9 cellular contexts compared by ENCODE assay signal in genomic region chr19:7830823-7831222, GRCh38. TPM values are rescaled to one million over a fixed set of nuclear protein-coding genes. Genes with fewer than 3 reads are reported as not detected.
DNase-seq lines count a peak whose midpoint lies in the region; ATAC-seq and TF ChIP-seq lines count a peak whose summit lies in the region.
"Had no signal": no experiment of that assay in that cellular context is flagged by ENCODE, and none has a peak within 500 bp of the region (broad histone marks: within the 10 kb centered on the region; RNA-seq: fewer than 3 reads in every experiment).

No MANE protein-coding gene starts in this region.

- H4K20me1 ChIP-seq in mammary epithelial cell (ENCODE audit: insufficient read depth, low read length), result no peaks in the 10 kb centered on the region

- H3K4me2 ChIP-seq in mammary epithelial cell (ENCODE audit: insufficient read depth, low read depth, low read length), result peak overlapping the region; percentile 71

- POLR2A ChIA-PET in AG04449 (lab: Yijun Ruan, JAX), result interaction anchor here (0.7 kb wide), 1 partner anchor 1631 kb away, joined by 3 read pairs; no protein-coding TSS in a partner anchor
- POLR2A ChIA-PET in naive thymus-derived CD4-positive, alpha-beta T cell (lab: Charles Lee), result interaction anchor here (0.6 kb wide), 2 partner anchors 69 to 115 kb away, joined by 3 to 5 read pairs; no protein-coding TSS in a partner anchor

- no peak for ATAC-seq in naive thymus-derived CD4-positive, alpha-beta T cell

- peaks cover 0 to 11% (median 0%) of the 10 kb centered on the region in 5 donors for H3K27me3 Mint-ChIP-seq in naive thymus-derived CD4-positive, alpha-beta T cell

- DNase-seq in AG04449 (ENCODE audit: low read depth, low spot score), result no peak
- no peak for DNase-seq in mammary epithelial cell
- no peak for DNase-seq in naive thymus-derived CD4-positive, alpha-beta T cell
- no peak for DNase-seq in AG08396 (ENCODE audit: low spot score)
- no peak for DNase-seq in activated effector memory CD4-positive, alpha-beta T cell treated with Interleukin-2 at 50 U/mL for 16 hours
- no peak for DNase-seq in SKM-1 (lab: John Stamatoyannopoulos, UW; ENCODE audit: unreplicated experiment)
- DNase-seq in superior temporal gyrus (ENCODE audit: extremely low spot score), result no peak

- H3K4me3 Mint-ChIP-seq in naive thymus-derived CD4-positive, alpha-beta T cell, result peak overlapping the region; percentile 68 to 88 (median 82)

- 50% methylated on average over 7 of the region's 7 CpGs for WGBS in HUES64
- WGBS in mammary epithelial cell (ENCODE audit: low coverage, missing lambda C conversion rate), result 60% methylated on average over 4 of the region's 7 CpGs

- intact Hi-C loops in mammary epithelial cell (cut with micrococcal nuclease), result loop anchor here (1.0 kb wide), 3 partner anchors 31 to 477 kb away; no protein-coding TSS in a partner anchor
- intact Hi-C loops in naive thymus-derived CD4-positive, alpha-beta T cell (cut with micrococcal nuclease), result no loop called here

- H3K4me1 Mint-ChIP-seq in naive thymus-derived CD4-positive, alpha-beta T cell, result peaks cover 5 to 26% (median 23%) of the 10 kb centered on the region in 7 donors

- no peak overlapping the region for H2AFZ ChIP-seq in mammary epithelial cell (ENCODE audit: low read depth, low read length)

- no peak overlapping the region for H3K27ac ChIP-seq in HUES64 (ENCODE audit: low read depth, low read length)
- H3K27ac ChIP-seq in mammary epithelial cell (ENCODE audit: insufficient read depth, low read depth, low read length), result no peak overlapping the region
- H3K27ac ChIP-seq in naive thymus-derived CD4-positive, alpha-beta T cell (ENCODE audit: low read depth, low read length), result no peak overlapping the region

- H3K9me3 ChIP-seq in HUES64 (ENCODE audit: insufficient read depth, low read depth, low read length) (no peaks in the 10 kb centered on the region), mammary epithelial cell (replicated peaks; ENCODE audit: insufficient read depth, low read length) (no peaks in the 10 kb centered on the region)
- H3K9me3 ChIP-seq in naive thymus-derived CD4-positive, alpha-beta T cell (ENCODE audit: control insufficient read depth in 2 of 3, low read length in 3 of 3), result no peaks in the 10 kb centered on the region

- H3K9me3 Mint-ChIP-seq in naive thymus-derived CD4-positive, alpha-beta T cell, result no peaks in the 10 kb centered on the region

- CTCF ChIA-PET in AG04449 (lab: Yijun Ruan, JAX), result interaction anchor here (0.9 to 5.7 kb wide), 6 partner anchors 22 to 171 kb away, joined by 3 to 45 read pairs (median 6); partner anchors contain the start of gene TRAPPC5
- CTCF ChIA-PET in mammary epithelial cell (lab: Charles Lee; ENCODE audit: low non-redundant PET), result no interaction called here
- CTCF ChIA-PET in naive thymus-derived CD4-positive, alpha-beta T cell (lab: Charles Lee), result interaction anchor here (0.7 to 1.3 kb wide), 3 partner anchors 23 to 617 kb away, joined by 3 to 6 read pairs (median 6); no protein-coding TSS in a partner anchor

- H3K4me1 ChIP-seq in HUES64 (ENCODE audit: insufficient read depth, low read length) (no peaks in the 10 kb centered on the region), mammary epithelial cell (ENCODE audit: insufficient read depth, low read length) (peaks cover 27% of the 10 kb centered on the region)
- H3K4me1 ChIP-seq in naive thymus-derived CD4-positive, alpha-beta T cell (ENCODE audit: control insufficient read depth in 2 of 2, insufficient read depth in 2 of 2, low read length in 2 of 2), result peaks cover 5 to 9% of the 10 kb centered on the region in 2 donors

- H3K4me3 ChIP-seq in AG04449 (ENCODE audit: low read depth, low read length) (peak overlapping the region; percentile 70), HUES64 (ENCODE audit: low read length) (peak overlapping the region; percentile 21; the same call in 1 of the 2 replicates), mammary epithelial cell (replicated peaks in 1 of 3; ENCODE audit: insufficient read depth in 1 of 3, low read depth in 2 of 3, low read length in 3 of 3) (peak overlapping the region; percentile 57 to 75 (median 60))
- no peak overlapping the region for H3K4me3 ChIP-seq in naive thymus-derived CD4-positive, alpha-beta T cell (ENCODE audit: low read length)

- BruUV-seq in mammary epithelial cell (replicated peaks; lab: Mats Ljungman, UMichigan), result no TSS peak

- dilution Hi-C loops in mammary epithelial cell (cut with HindIII; ENCODE audit: low sequenced_read_pairs), result no loop called here

- H3K27ac Mint-ChIP-seq in naive thymus-derived CD4-positive, alpha-beta T cell, result peak overlapping the region in 2 of 9 donors; percentile 36 to 41

- H3K36me3 ChIP-seq in HUES64 (ENCODE audit: insufficient read depth, low read length) (no peaks in the 10 kb centered on the region), mammary epithelial cell (ENCODE audit: insufficient read depth, low read length) (no peaks in the 10 kb centered on the region)
- H3K36me3 ChIP-seq in naive thymus-derived CD4-positive, alpha-beta T cell (ENCODE audit: control insufficient read depth in 2 of 3, insufficient read depth in 3 of 3, low read length in 3 of 3), result no peaks in the 10 kb centered on the region

- TF ChIP-seq CTCF in AG04449 (IDR thresholded peaks at IDR 0.05; ENCODE audit: insufficient read depth, low read length, missing control alignments) (no peak), mammary epithelial cell (conservative IDR thresholded peaks at IDR 0.05 in 1 of 2, IDR thresholded peaks at IDR 0.05 in 1 of 2; ENCODE audit: extremely low read depth in 1 of 2, insufficient read depth in 1 of 2, low read depth in 1 of 2, low read length in 2 of 2) (no peak)

- H3K9ac ChIP-seq in HUES64 (ENCODE audit: low read depth, low read length), result no peak overlapping the region
- no peak overlapping the region for H3K9ac ChIP-seq in mammary epithelial cell (ENCODE audit: insufficient read depth, low read length)

- no peaks in the 10 kb centered on the region for H3K36me3 Mint-ChIP-seq in naive thymus-derived CD4-positive, alpha-beta T cell

- H3K27me3 ChIP-seq in HUES64 (ENCODE audit: insufficient read depth, low read length) (peaks cover 21% of the 10 kb centered on the region), mammary epithelial cell (ENCODE audit: insufficient read depth, low read length) (no peaks in the 10 kb centered on the region)
- H3K27me3 ChIP-seq in naive thymus-derived CD4-positive, alpha-beta T cell (ENCODE audit: control insufficient read depth in 2 of 2, insufficient read depth in 2 of 2, low read length in 2 of 2), result no peaks in the 10 kb centered on the region

- H3K79me2 ChIP-seq in mammary epithelial cell (ENCODE audit: insufficient read depth, low read length), result no peaks in the 10 kb centered on the region

- in situ Hi-C loops in mammary epithelial cell (cut with MboI; ENCODE audit: low sequenced_read_pairs in 2 of 2), result no loop called here

RNA-seq across cellular contexts. Expression of gene EVI5L, which starts 0.8 kb away (rescaled TPM):
- 5.0 TPM for polyA plus RNA-seq in HUES64 (2013, experiment 1 of 2)
- polyA plus RNA-seq in HUES64 (2013, experiment 2 of 2), result 6.6 TPM
- total RNA-seq in mammary epithelial cell, result 10 to 100 TPM; 15.2 to 17.5 TPM
- polyA plus RNA-seq in mammary epithelial cell, result 6.8 TPM
- polyA minus RNA-seq in mammary epithelial cell, result 26.1 TPM
- total RNA-seq in naive thymus-derived CD4-positive, alpha-beta T cell, result 10 to 100 TPM in 3 of 5 experiments, 1 to 10 TPM in 2; 7.4 to 12.2 (median 11.4) TPM
- polyA plus RNA-seq in naive thymus-derived CD4-positive, alpha-beta T cell, result 1 to 10 TPM; 2.5 to 3.8 TPM

RNA-seq across cellular contexts. Expression of gene PRR36, which starts 43.4 kb away (rescaled TPM):
- 12.3 TPM for polyA plus RNA-seq in HUES64 (2013, experiment 1 of 2)
- polyA plus RNA-seq in HUES64 (2013, experiment 2 of 2), result 16.3 TPM
- under 1 TPM; under 0.01 to 0.12 TPM for total RNA-seq in mammary epithelial cell
- polyA plus RNA-seq in mammary epithelial cell, result 0.01 TPM
- not detected for polyA minus RNA-seq in mammary epithelial cell
- 1 to 10 TPM in 1 of 5 experiments, under 1 TPM in 3, not detected in 1; 0.08 to 1.2 (median 0.16) TPM for total RNA-seq in naive thymus-derived CD4-positive, alpha-beta T cell
- polyA plus RNA-seq in naive thymus-derived CD4-positive, alpha-beta T cell, result under 1 TPM; 0.08 to 0.12 TPM
- total RNA-seq: SK-MEL-5 had no signal

RNA-seq across cellular contexts. Expression of gene LRRC8E, which starts 57.5 kb away (rescaled TPM):
- polyA plus RNA-seq in HUES64 (2013, experiment 1 of 2), result 1.3 TPM
- 1.4 TPM for polyA plus RNA-seq in HUES64 (2013, experiment 2 of 2)
- total RNA-seq in mammary epithelial cell, result 10 to 100 TPM in 1 of 2 donors, 1 to 10 TPM in 1; 8.5 to 14.2 TPM
- 6.5 TPM for polyA plus RNA-seq in mammary epithelial cell
- 11.8 TPM for polyA minus RNA-seq in mammary epithelial cell
- total RNA-seq in naive thymus-derived CD4-positive, alpha-beta T cell, result under 1 TPM in 1 of 5 experiments, not detected in 4; 0.24 TPM
- polyA plus RNA-seq in naive thymus-derived CD4-positive, alpha-beta T cell, result under 1 TPM in 1 of 2 donors, not detected in 1; 0.53 TPM

Comparison
In these comparisons a context has a peak if more than half of its experiments do, and no peak if none do; other contexts are left out.
1. RNA of gene LRRC8E, which starts 57.5 kb away (total RNA-seq): 8.5 to 14.2 TPM in mammary epithelial cell; 0.24 TPM in naive thymus-derived CD4-positive, alpha-beta T cell; every median in the first group is over 4 times any median in the second.